Comparison of ENCODE assay signal across 1 cellular context in the genomic region with DNA sequence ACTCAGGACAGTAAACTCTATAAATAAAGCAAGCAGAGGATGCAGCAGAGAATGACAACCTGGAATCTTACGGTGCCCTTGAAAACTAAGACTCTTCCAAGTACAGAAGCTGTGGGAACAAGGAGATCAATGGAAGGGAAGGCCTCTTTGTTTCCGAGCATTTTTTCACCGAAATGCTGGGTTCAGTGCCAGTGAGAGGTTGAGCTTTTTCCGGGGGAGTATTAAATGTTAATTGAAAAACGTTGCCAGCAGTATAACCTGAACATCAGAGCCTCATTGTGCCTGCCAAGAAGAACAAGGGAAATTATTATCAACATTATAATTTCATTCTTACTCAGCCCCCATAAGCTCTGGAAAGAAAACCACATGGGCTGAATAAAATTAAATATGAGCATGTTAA.
TF ChIP-seq lines count a peak whose summit lies in the region.

No MANE protein-coding gene starts in this region.

TF ChIP-seq in GM23338, 12 proteins besides CTCF, POLR2A, EP300 and RAD21 (continued from another document):
- TF ChIP-seq, protein P1, sequence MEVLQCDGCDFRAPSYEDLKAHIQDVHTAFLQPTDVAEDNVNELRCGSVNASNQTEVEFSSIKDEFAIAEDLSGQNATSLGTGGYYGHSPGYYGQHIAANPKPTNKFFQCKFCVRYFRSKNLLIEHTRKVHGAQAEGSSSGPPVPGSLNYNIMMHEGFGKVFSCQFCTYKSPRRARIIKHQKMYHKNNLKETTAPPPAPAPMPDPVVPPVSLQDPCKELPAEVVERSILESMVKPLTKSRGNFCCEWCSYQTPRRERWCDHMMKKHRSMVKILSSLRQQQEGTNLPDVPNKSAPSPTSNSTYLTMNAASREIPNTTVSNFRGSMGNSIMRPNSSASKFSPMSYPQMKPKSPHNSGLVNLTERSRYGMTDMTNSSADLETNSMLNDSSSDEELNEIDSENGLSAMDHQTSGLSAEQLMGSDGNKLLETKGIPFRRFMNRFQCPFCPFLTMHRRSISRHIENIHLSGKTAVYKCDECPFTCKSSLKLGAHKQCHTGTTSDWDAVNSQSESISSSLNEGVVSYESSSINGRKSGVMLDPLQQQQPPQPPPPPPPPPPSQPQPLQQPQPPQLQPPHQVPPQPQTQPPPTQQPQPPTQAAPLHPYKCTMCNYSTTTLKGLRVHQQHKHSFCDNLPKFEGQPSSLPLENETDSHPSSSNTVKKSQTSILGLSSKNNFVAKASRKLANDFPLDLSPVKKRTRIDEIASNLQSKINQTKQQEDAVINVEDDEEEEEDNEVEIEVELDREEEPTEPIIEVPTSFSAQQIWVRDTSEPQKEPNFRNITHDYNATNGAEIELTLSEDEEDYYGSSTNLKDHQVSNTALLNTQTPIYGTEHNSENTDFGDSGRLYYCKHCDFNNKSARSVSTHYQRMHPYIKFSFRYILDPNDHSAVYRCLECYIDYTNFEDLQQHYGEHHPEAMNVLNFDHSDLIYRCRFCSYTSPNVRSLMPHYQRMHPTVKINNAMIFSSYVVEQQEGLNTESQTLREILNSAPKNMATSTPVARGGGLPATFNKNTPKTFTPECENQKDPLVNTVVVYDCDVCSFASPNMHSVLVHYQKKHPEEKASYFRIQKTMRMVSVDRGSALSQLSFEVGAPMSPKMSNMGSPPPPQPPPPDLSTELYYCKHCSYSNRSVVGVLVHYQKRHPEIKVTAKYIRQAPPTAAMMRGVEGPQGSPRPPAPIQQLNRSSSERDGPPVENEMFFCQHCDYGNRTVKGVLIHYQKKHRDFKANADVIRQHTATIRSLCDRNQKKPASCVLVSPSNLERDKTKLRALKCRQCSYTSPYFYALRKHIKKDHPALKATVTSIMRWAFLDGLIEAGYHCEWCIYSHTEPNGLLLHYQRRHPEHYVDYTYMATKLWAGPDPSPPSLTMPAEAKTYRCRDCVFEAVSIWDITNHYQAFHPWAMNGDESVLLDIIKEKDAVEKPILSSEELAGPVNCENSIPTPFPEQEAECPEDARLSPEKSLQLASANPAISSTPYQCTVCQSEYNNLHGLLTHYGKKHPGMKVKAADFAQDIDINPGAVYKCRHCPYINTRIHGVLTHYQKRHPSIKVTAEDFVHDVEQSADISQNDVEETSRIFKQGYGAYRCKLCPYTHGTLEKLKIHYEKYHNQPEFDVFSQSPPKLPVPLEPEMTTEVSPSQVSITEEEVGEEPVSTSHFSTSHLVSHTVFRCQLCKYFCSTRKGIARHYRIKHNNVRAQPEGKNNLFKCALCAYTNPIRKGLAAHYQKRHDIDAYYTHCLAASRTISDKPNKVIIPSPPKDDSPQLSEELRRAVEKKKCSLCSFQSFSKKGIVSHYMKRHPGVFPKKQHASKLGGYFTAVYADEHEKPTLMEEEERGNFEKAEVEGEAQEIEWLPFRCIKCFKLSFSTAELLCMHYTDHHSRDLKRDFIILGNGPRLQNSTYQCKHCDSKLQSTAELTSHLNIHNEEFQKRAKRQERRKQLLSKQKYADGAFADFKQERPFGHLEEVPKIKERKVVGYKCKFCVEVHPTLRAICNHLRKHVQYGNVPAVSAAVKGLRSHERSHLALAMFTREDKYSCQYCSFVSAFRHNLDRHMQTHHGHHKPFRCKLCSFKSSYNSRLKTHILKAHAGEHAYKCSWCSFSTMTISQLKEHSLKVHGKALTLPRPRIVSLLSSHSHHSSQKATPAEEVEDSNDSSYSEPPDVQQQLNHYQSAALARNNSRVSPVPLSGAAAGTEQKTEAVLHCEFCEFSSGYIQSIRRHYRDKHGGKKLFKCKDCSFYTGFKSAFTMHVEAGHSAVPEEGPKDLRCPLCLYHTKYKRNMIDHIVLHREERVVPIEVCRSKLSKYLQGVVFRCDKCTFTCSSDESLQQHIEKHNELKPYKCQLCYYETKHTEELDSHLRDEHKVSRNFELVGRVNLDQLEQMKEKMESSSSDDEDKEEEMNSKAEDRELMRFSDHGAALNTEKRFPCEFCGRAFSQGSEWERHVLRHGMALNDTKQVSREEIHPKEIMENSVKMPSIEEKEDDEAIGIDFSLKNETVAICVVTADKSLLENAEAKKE (CRISPR knock-in tag; IDR thresholded peaks at IDR 0.05) = no peak
- no peak for TF ChIP-seq STAT1 (IDR thresholded peaks at IDR 0.05; ENCODE audit: unreplicated experiment)
- no peak for TF ChIP-seq POLR2AphosphoS5 (IDR thresholded peaks at IDR 0.05; ENCODE audit: low read depth)
- TF ChIP-seq EZH2 (IDR thresholded peaks at IDR 0.05; ENCODE audit: low read depth, unreplicated experiment) = no peak
- no peak for TF ChIP-seq ZNF331 (CRISPR knock-in tag; IDR thresholded peaks at IDR 0.05; ENCODE audit: low read depth)
- no peak for TF ChIP-seq ZNF114 (CRISPR knock-in tag; IDR thresholded peaks at IDR 0.05)
- TF ChIP-seq, protein P2, sequence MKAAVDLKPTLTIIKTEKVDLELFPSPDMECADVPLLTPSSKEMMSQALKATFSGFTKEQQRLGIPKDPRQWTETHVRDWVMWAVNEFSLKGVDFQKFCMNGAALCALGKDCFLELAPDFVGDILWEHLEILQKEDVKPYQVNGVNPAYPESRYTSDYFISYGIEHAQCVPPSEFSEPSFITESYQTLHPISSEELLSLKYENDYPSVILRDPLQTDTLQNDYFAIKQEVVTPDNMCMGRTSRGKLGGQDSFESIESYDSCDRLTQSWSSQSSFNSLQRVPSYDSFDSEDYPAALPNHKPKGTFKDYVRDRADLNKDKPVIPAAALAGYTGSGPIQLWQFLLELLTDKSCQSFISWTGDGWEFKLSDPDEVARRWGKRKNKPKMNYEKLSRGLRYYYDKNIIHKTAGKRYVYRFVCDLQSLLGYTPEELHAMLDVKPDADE (IDR thresholded peaks at IDR 0.05) = no peak
- no peak for TF ChIP-seq CREB1 (CRISPR knock-in tag; IDR thresholded peaks at IDR 0.05; ENCODE audit: low read depth)
- TF ChIP-seq JUNB (IDR thresholded peaks at IDR 0.05; ENCODE audit: unreplicated experiment) = no peak
- TF ChIP-seq, protein P3, sequence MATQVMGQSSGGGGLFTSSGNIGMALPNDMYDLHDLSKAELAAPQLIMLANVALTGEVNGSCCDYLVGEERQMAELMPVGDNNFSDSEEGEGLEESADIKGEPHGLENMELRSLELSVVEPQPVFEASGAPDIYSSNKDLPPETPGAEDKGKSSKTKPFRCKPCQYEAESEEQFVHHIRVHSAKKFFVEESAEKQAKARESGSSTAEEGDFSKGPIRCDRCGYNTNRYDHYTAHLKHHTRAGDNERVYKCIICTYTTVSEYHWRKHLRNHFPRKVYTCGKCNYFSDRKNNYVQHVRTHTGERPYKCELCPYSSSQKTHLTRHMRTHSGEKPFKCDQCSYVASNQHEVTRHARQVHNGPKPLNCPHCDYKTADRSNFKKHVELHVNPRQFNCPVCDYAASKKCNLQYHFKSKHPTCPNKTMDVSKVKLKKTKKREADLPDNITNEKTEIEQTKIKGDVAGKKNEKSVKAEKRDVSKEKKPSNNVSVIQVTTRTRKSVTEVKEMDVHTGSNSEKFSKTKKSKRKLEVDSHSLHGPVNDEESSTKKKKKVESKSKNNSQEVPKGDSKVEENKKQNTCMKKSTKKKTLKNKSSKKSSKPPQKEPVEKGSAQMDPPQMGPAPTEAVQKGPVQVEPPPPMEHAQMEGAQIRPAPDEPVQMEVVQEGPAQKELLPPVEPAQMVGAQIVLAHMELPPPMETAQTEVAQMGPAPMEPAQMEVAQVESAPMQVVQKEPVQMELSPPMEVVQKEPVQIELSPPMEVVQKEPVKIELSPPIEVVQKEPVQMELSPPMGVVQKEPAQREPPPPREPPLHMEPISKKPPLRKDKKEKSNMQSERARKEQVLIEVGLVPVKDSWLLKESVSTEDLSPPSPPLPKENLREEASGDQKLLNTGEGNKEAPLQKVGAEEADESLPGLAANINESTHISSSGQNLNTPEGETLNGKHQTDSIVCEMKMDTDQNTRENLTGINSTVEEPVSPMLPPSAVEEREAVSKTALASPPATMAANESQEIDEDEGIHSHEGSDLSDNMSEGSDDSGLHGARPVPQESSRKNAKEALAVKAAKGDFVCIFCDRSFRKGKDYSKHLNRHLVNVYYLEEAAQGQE (IDR thresholded peaks at IDR 0.05; ENCODE audit: unreplicated experiment) = no peak
- TF ChIP-seq NANOG (IDR thresholded peaks at IDR 0.05; ENCODE audit: borderline replicate concordance) = no peak
TF ChIP-seq in GM23338: peak in this region for 0.
